ENCODE assay signal across 8 cellular contexts in the genomic region with DNA sequence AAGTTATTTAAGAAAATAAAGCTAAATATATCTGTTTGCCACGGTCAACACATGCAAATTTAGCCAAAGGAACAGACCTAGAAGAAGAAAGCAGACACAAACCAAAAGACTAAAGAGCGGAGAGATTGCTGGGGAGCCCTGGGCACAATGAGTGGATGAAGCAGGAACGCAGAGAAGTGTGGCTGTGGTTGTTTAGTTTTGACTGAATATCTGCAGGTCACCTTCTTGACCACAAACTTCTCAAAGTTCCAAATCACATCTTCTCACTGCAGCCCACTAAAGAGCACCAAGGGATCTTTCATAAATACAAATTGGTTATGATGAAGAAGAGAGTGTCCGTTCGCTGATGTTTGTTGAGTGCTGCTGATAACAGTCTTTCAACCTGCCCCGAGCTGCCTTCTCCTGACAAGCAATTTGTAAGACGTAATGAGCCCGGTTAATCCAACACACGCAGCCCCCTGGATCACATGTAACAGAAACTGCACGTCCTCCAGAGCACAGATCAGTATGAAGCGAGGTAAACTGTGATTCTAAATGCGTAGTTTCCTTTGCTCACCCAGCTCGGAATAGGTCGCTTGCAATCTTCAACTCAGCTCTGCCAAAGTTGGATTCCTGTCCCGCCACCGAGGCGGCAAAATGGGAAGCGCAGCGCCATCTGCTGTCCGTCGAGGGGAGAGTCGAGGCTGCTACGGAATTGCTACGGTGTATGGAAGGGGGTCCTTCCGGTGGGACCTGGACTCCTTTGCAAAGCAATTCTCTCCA.
DNase-seq lines count a peak whose midpoint lies in the region; ATAC-seq and TF ChIP-seq lines count a peak whose summit lies in the region.

No MANE protein-coding gene starts in this region.

- H3K4me3 Mint-ChIP-seq in activated naive CD4-positive, alpha-beta T cell treated with anti-CD3 and anti-CD28 coated beads, Interleukin-2, amount 50 U/mL, for 24 hours: peak overlapping the region; percentile 74
- H3K4me3 Mint-ChIP-seq in type B pancreatic cell: peak overlapping the region; percentile 86

- TF ChIP-seq CTCF in cardiac muscle cell (IDR thresholded peaks at IDR 0.05; ENCODE audit: low read depth, low read length): peak; percentile 98
- peak; percentile 98 for TF ChIP-seq CTCF in type B pancreatic cell (conservative IDR thresholded peaks at IDR 0.05)

- ATAC-seq in GM21619 (IDR thresholded peaks at IDR 0.05; ENCODE audit: unreplicated experiment): peak; percentile 95

- no peak overlapping the region for H3K27ac ChIP-seq in cardiac muscle cell

- H3K36me3 ChIP-seq in cardiac muscle cell: no peaks in the 10 kb centered on the region

- H3K4me3 ChIP-seq in cardiac muscle cell: peak overlapping the region; percentile 17

- DNase-seq in Daoy (ENCODE audit: low read depth) (peak; percentile 58), HuH-7.5 (ENCODE audit: low spot score) (peak; percentile 54), SK-MEL-5 (ENCODE audit: low read depth, low spot score) (peak; percentile 76), cardiac muscle cell (ENCODE audit: low read depth in 1 of 2, low spot score in 1 of 2) (peak; percentile 81 to 84), posterior cingulate gyrus (peak; percentile 49 to 97 (median 80)), type B pancreatic cell (ENCODE audit: extremely low spot score, unreplicated experiment) (peak; percentile 88)

- peaks cover 2% of the 10 kb centered on the region for H3K27me3 Mint-ChIP-seq in activated naive CD4-positive, alpha-beta T cell treated with anti-CD3 and anti-CD28 coated beads, Interleukin-2, amount 50 U/mL, for 24 hours
- peaks cover 16% of the 10 kb centered on the region for H3K27me3 Mint-ChIP-seq in type B pancreatic cell

- H3K27ac Mint-ChIP-seq in activated naive CD4-positive, alpha-beta T cell treated with anti-CD3 and anti-CD28 coated beads, Interleukin-2, amount 50 U/mL, for 24 hours: no peak overlapping the region
- no peak overlapping the region for H3K27ac Mint-ChIP-seq in type B pancreatic cell

- in situ Hi-C loops in SK-MEL-5 (cut with HindIII; ENCODE audit: low pct_unique_long_range_greater_than_20kb, low sequenced_read_pairs): no loop called here

- no peaks in the 10 kb centered on the region for H3K9me3 ChIP-seq in cardiac muscle cell (ENCODE audit: low read depth)

- no peaks in the 10 kb centered on the region for H3K4me1 ChIP-seq in cardiac muscle cell (ENCODE audit: low read depth)

- H3K36me3 Mint-ChIP-seq in activated naive CD4-positive, alpha-beta T cell treated with anti-CD3 and anti-CD28 coated beads, Interleukin-2, amount 50 U/mL, for 24 hours: no peaks in the 10 kb centered on the region
- H3K36me3 Mint-ChIP-seq in type B pancreatic cell: no peaks in the 10 kb centered on the region

- H3K9me3 Mint-ChIP-seq in activated naive CD4-positive, alpha-beta T cell treated with anti-CD3 and anti-CD28 coated beads, Interleukin-2, amount 50 U/mL, for 24 hours: no peaks in the 10 kb centered on the region
- H3K9me3 Mint-ChIP-seq in type B pancreatic cell: no peaks in the 10 kb centered on the region

- no peaks in the 10 kb centered on the region for H3K27me3 ChIP-seq in cardiac muscle cell

- intact Hi-C loops in posterior cingulate gyrus (cut with DNase I): loop anchor here (1.0 to 10.0 kb wide), 4 partner anchors 92 to 1069 kb away; no protein-coding TSS in a partner anchor

- H3K4me1 Mint-ChIP-seq in activated naive CD4-positive, alpha-beta T cell treated with anti-CD3 and anti-CD28 coated beads, Interleukin-2, amount 50 U/mL, for 24 hours: peaks cover 12% of the 10 kb centered on the region
- H3K4me1 Mint-ChIP-seq in type B pancreatic cell (ENCODE audit: unreplicated experiment): peaks cover 6% of the 10 kb centered on the region
